In genomic region chr9:68825755-68826500, GRCh38 we compare ENCODE assay signal across 25 cellular contexts.
A peak's percentile ranks its signal among the peaks of the same experiment; 100 is the strongest.
DNase-seq lines count a peak whose midpoint lies in the region; ATAC-seq and TF ChIP-seq lines count a peak whose summit lies in the region.
"Had no signal": no experiment of that assay in that cellular context is flagged by ENCODE, and none has a peak within 500 bp of the region (broad histone marks: within the 10 kb centered on the region; RNA-seq: fewer than 3 reads in every experiment).

No MANE protein-coding gene starts in this region.

- TF ChIP-seq CTCF in heart right ventricle (IDR thresholded peaks at IDR 0.05) (no peak), retinal pigment epithelial cell (conservative IDR thresholded peaks at IDR 0.05; ENCODE audit: low read depth, low read length) (no peak), upper lobe of left lung (IDR thresholded peaks at IDR 0.05) (no peak)

- intact Hi-C loops in heart right ventricle (cut with DNase I): loop anchor here in 1 of 10 donors (10.0 kb wide), 1 partner anchor 149 kb away; no protein-coding TSS in a partner anchor

- H3K9me3 ChIP-seq in heart right ventricle (no peaks in the 10 kb centered on the region), upper lobe of left lung (no peaks in the 10 kb centered on the region)
- H3K9me3 ChIP-seq: lower lobe of right lung had no signal

- H3K36me3 ChIP-seq in heart right ventricle (no peaks in the 10 kb centered on the region), upper lobe of left lung (no peaks in the 10 kb centered on the region)
- H3K36me3 ChIP-seq: lower lobe of right lung had no signal

- DNase-seq in NCI-H1105 (lab: John Stamatoyannopoulos, UW) (peak; percentile 21), NCI-H774 (lab: John Stamatoyannopoulos, UW) (peak; percentile 92), heart right ventricle (no peak), retinal pigment epithelial cell (ENCODE audit: low read depth) (peak; percentile 80), upper lobe of left lung (no peak), AG08395 (ENCODE audit: low spot score) (no peak)
- DNase-seq: activated CD4-positive, CD25-positive, alpha-beta regulatory T cell treated with anti-CD3 and anti-CD28 coated beads, Interleukin-2, amount 50 U/mL, for 72 hours; activated CD8-positive, alpha-beta T cell treated with anti-CD3 and anti-CD28 coated beads, Interleukin-2, amount 10 ng/mL, durations not matched to agents 7 days and 5 days; activated gamma-delta T cell; activated T-cell treated with anti-CD3 and anti-CD28 coated beads for 4 hours; effector CD8-positive, alpha-beta T cell; foreskin keratinocyte; HFFc6; hippocampal formation; islet precursor cell; lower lobe of right lung; NCI-H1436 treated with DMSO at 0.1 percent for 48 hours; NCI-H2171 treated with DMSO at 0.1 percent for 48 hours; NCI-H524; T1000; trophoblast cell had no signal

- TF ChIP-seq POLR2A in upper lobe of left lung (IDR thresholded peaks at IDR 0.05): no peak

- 31 to 35% methylated on average over 9 of the region's 9 CpGs for WGBS in heart right ventricle, 2 donors
- WGBS in upper lobe of left lung, 2 donors: 58 to 60% methylated on average over 9 of the region's 9 CpGs

- H3K27ac ChIP-seq in heart right ventricle (peak overlapping the region in 9 of 10 donors; percentile 27 to 70 (median 48)), upper lobe of left lung (peak overlapping the region in 2 of 4 donors; percentile 18 to 35)
- H3K27ac ChIP-seq: C4-2B, foreskin keratinocyte, lower lobe of right lung had no signal

- ATAC-seq in heart right ventricle (peak in 7 of 8 donors; percentile 22 to 74 (median 34)), HG02938 (IDR thresholded peaks at IDR 0.05; ENCODE audit: unreplicated experiment) (no peak), upper lobe of left lung (ENCODE audit: low FRiP score in 2 of 2) (no peak), HG03565 (IDR thresholded peaks at IDR 0.05; ENCODE audit: unreplicated experiment) (no peak)
- ATAC-seq: activated CD8-positive, alpha-beta T cell treated with anti-CD3 and anti-CD28 coated beads, Interleukin-2, amount 10 ng/mL, durations not matched to agents 7 days and 5 days; esophagus mucosa; foreskin keratinocyte; lower lobe of right lung had no signal

- H3K4me3 ChIP-seq in heart right ventricle (no peak overlapping the region), retinal pigment epithelial cell (ENCODE audit: low read length) (no peak overlapping the region), upper lobe of left lung (no peak overlapping the region)
- H3K4me3 ChIP-seq: lower lobe of right lung had no signal

- no peaks in the 10 kb centered on the region for H3K27me3 ChIP-seq in heart right ventricle
- no peaks in the 10 kb centered on the region for H3K27me3 ChIP-seq in upper lobe of left lung

- H3K4me1 ChIP-seq in heart right ventricle (peaks cover 0 to 44% (median 15%) of the 10 kb centered on the region in 9 donors), upper lobe of left lung (peaks cover 0 to 22% (median 9%) of the 10 kb centered on the region in 4 donors)
- H3K4me1 ChIP-seq: foreskin keratinocyte had no signal

- TF ChIP-seq EP300 in upper lobe of left lung (IDR thresholded peaks at IDR 0.05): no peak

Comparison
In these comparisons a context has a peak if more than half of its experiments do, and no peak if none do; other contexts are left out.
1. DNase-seq: peak in NCI-H1105 (single experiment), NCI-H774 (single experiment) and retinal pigment epithelial cell (single experiment); none in heart right ventricle (0 of 2), upper lobe of left lung (0 of 2) and AG08395 (single experiment).
2. ATAC-seq: peak in heart right ventricle (7 of 8); none in HG02938 (single experiment), upper lobe of left lung (0 of 2) and HG03565 (single experiment).